In the genomic region with DNA sequence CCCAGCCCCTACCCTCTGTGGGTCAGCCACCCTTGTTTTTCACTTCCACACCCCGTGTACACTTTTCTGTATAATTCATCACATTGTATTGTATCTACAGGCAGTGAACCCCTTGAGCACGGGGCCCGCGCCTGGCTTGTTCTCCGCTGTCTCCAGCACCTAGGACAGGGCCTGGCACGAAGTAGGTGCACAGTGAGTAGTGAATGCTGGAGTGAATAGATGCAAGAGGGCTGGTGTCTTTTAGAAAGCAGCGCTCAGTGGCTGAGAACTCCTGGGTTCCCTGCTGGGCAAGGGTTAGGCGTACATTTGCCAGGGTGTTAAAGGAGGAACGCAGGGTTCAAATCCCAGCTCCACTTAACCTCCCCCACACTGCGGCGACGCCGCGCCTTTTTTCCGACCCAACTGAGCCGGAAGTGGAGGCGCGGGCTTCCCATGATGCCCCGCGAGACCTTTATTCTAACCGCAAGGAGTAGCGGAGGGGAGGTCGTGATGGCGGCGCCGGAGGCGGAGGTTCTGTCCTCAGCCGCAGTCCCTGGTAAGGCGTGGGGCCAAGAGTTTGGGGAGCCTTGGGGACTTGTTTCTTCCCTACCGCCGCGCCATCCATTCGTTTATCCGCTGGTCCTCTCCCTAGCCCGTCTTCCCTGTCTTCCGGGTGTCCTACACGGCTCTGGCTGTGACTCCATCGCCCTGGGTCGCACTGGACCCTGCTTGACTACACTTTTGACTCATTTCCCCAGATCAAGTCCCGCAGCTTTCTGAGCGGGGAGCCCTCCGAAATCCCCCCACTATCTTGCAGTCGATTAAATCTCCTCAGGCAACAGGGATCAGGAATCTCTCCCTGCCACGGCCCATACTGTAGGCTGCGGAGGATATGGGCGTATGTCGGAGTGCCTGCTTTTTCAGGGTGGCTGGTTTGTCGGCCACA, we compare ENCODE assay signal across 8 cellular contexts.
DNase-seq lines count a peak whose midpoint lies in the region; ATAC-seq lines count a peak whose summit lies in the region.

A gene with protein sequence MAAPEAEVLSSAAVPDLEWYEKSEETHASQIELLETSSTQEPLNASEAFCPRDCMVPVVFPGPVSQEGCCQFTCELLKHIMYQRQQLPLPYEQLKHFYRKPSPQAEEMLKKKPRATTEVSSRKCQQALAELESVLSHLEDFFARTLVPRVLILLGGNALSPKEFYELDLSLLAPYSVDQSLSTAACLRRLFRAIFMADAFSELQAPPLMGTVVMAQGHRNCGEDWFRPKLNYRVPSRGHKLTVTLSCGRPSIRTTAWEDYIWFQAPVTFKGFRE (plus strand): TSS at position 454 of the 925 bp plus-strand sequence. CDS start 36 bp downstream, at position 490.

- H3K27ac ChIP-seq in caudate nucleus (ENCODE audit: low read depth, low read length), result peak within 1 kb of the TSS; percentile 73

- peak; percentile 78 for ATAC-seq in GM19025 (IDR thresholded peaks at IDR 0.05; ENCODE audit: low read depth, unreplicated experiment)
- ATAC-seq in HG03342 (IDR thresholded peaks at IDR 0.05; ENCODE audit: unreplicated experiment), result peak; percentile 89

- DNase-seq in AG08395 (ENCODE audit: low spot score), result peak; percentile 77
- DNase-seq in NCI-H446 (lab: John Stamatoyannopoulos, UW), result peak; percentile 49 to 88
- DNase-seq in activated CD4-positive, CD25-positive, alpha-beta regulatory T cell treated with anti-CD3 and anti-CD28 coated beads, Interleukin-2, amount 50 U/mL, for 16 hours (ENCODE audit: low read depth, low spot score), result peak; percentile 78
- DNase-seq in caudate nucleus (lab: John Stamatoyannopoulos, UW), result peak in 59 of 61 donors; percentile 14 to 90 (median 78)
- peak; percentile 87 for DNase-seq in islet precursor cell
- peak; percentile 79 for DNase-seq in stimulated activated CD4-positive, alpha-beta T cell treated with anti-CD3 and anti-CD28 coated beads, Interleukin-12 subunit alpha, Interleukin-12 subunit beta, amount 100 ng/mL, for 4 hours

Comparison
In these comparisons a context has a peak if more than half of its experiments do, and no peak if none do; other contexts are left out.
1. Peak in every context shown above with its lines: DNase-seq, ATAC-seq and H3K27ac ChIP-seq.